9 cellular contexts compared by ENCODE assay signal in genomic region chr12:94603434-94604068, GRCh38. TPM values are rescaled to one million over a fixed set of nuclear protein-coding genes. Genes with fewer than 3 reads are reported as not detected.
A peak's percentile ranks its signal among the peaks of the same experiment; 100 is the strongest.
DNase-seq lines count a peak whose midpoint lies in the region; ATAC-seq, FAIRE-seq and TF ChIP-seq lines count a peak whose summit lies in the region.
"Had no signal": no experiment of that assay in that cellular context is flagged by ENCODE, and none has a peak within 500 bp of the region (broad histone marks: within the 10 kb centered on the region; RNA-seq: fewer than 3 reads in every experiment).

No MANE protein-coding gene starts in this region.

- TF ChIP-seq CTCF in AG09319 (IDR thresholded peaks at IDR 0.05; ENCODE audit: low read depth, low read length) (peak; percentile 60), HFF-Myc (IDR thresholded peaks at IDR 0.05; ENCODE audit: low read depth, low read length, missing control alignments) (peak; percentile 65)

- H3K36me3 Mint-ChIP-seq in activated CD8-positive, alpha-beta T cell treated with anti-CD3 and anti-CD28 coated beads, Interleukin-2, amount 10 ng/mL, durations not matched to agents 7 days and 5 days (ENCODE audit: low read depth) = no peaks in the 10 kb centered on the region

- peak; percentile 64 for ATAC-seq in activated CD8-positive, alpha-beta T cell treated with anti-CD3 and anti-CD28 coated beads, Interleukin-2, amount 10 ng/mL, durations not matched to agents 7 days and 5 days
- ATAC-seq in esophagus mucosa (peak; percentile 50), HG02981 (IDR thresholded peaks at IDR 0.05; ENCODE audit: unreplicated experiment) (no peak)

- FAIRE-seq in RCC 7860 (lab: Jason Lieb, UNC) = no peak

- no peak overlapping the region for H3K4me3 ChIP-seq in HFF-Myc (replicated peaks; ENCODE audit: low read depth, low read length)
- H3K4me3 ChIP-seq: HAP-1 had no signal

- H3K9me3 Mint-ChIP-seq in activated CD8-positive, alpha-beta T cell treated with anti-CD3 and anti-CD28 coated beads, Interleukin-2, amount 10 ng/mL, durations not matched to agents 7 days and 5 days (ENCODE audit: insufficient read depth) = no peaks in the 10 kb centered on the region

- H3K4me1 Mint-ChIP-seq in activated CD8-positive, alpha-beta T cell treated with anti-CD3 and anti-CD28 coated beads, Interleukin-2, amount 10 ng/mL, durations not matched to agents 7 days and 5 days (ENCODE audit: low read depth) = no peaks in the 10 kb centered on the region

- H3K27me3 Mint-ChIP-seq in activated CD8-positive, alpha-beta T cell treated with anti-CD3 and anti-CD28 coated beads, Interleukin-2, amount 10 ng/mL, durations not matched to agents 7 days and 5 days (ENCODE audit: low read depth) = peaks cover 27% of the 10 kb centered on the region

- DNase-seq in AG09319 (ENCODE audit: extremely low read depth, low read depth) = no peak
- no peak for DNase-seq in HFF-Myc (ENCODE audit: extremely low read depth, low read depth)
- peak; percentile 62 for DNase-seq in activated CD8-positive, alpha-beta T cell treated with anti-CD3 and anti-CD28 coated beads, Interleukin-2, amount 10 ng/mL, durations not matched to agents 7 days and 5 days
- DNase-seq in stimulated activated CD4-positive, alpha-beta T cell treated with anti-CD3 and anti-CD28 coated beads, Interleukin-12 subunit alpha, Interleukin-12 subunit beta, amount 100 ng/mL, for 4 hours = peak; percentile 52
- no peak for DNase-seq in HEK293T (ENCODE audit: extremely low spot score)
- DNase-seq in RCC 7860 (ENCODE audit: low spot score) = no peak

- no peak overlapping the region for H3K27ac Mint-ChIP-seq in activated CD8-positive, alpha-beta T cell treated with anti-CD3 and anti-CD28 coated beads, Interleukin-2, amount 10 ng/mL, durations not matched to agents 7 days and 5 days

- no peak overlapping the region for H3K4me3 Mint-ChIP-seq in activated CD8-positive, alpha-beta T cell treated with anti-CD3 and anti-CD28 coated beads, Interleukin-2, amount 10 ng/mL, durations not matched to agents 7 days and 5 days

- CTCF ChIA-PET in activated CD8-positive, alpha-beta T cell treated with anti-CD3 and anti-CD28 coated beads, Interleukin-2, amount 10 ng/mL, durations not matched to agents 7 days and 5 days (lab: Charles Lee) = interaction anchor here (0.8 to 1.8 kb wide), 9 partner anchors 9 to 378 kb away, joined by 3 to 7 read pairs (median 3); no protein-coding TSS in a partner anchor
- CTCF ChIA-PET in HEK293T (lab: Yijun Ruan, JAX) = interaction anchor here (0.7 to 0.8 kb wide), 2 partner anchors 11 to 41 kb away, joined by 3 read pairs; no protein-coding TSS in a partner anchor

- POLR2A ChIA-PET in activated CD8-positive, alpha-beta T cell treated with anti-CD3 and anti-CD28 coated beads, Interleukin-2, amount 10 ng/mL, durations not matched to agents 7 days and 5 days (lab: Charles Lee) = no interaction called here
- POLR2A ChIA-PET in HEK293T (lab: Yijun Ruan, JAX) = no interaction called here

TF ChIP-seq in HEK293T, 16 proteins besides CTCF, POLR2A, EP300 and RAD21:
- no peak for TF ChIP-seq SP1 (IDR thresholded peaks at IDR 0.05)
- TF ChIP-seq SUZ12 (IDR thresholded peaks at IDR 0.05) = no peak
- TF ChIP-seq BHLHE40 (IDR thresholded peaks at IDR 0.05; ENCODE audit: borderline replicate concordance) = no peak
- TF ChIP-seq NFRKB (IDR thresholded peaks at IDR 0.05) = no peak
- no peak for TF ChIP-seq FOXA1 (IDR thresholded peaks at IDR 0.05)
- no peak for TF ChIP-seq PKNOX1 (IDR thresholded peaks at IDR 0.05)
TF ChIP-seq in HEK293T: peak in this region for 0.

RNA-seq across cellular contexts. Expression of gene TMCC3, which starts 46.8 kb away (rescaled TPM):
- under 1 TPM; 0.18 to 0.60 TPM for total RNA-seq in activated CD8-positive, alpha-beta T cell treated with anti-CD3 and anti-CD28 coated beads, Interleukin-2, amount 10 ng/mL, durations not matched to agents 7 days and 5 days
- 7.3 TPM for total RNA-seq in esophagus mucosa

Comparison
In these comparisons a context has a peak if more than half of its experiments do, and no peak if none do; other contexts are left out.
1. DNase-seq: peak in activated CD8-positive, alpha-beta T cell treated with anti-CD3 and anti-CD28 coated beads, Interleukin-2, amount 10 ng/mL, durations not matched to agents 7 days and 5 days (single experiment) and stimulated activated CD4-positive, alpha-beta T cell treated with anti-CD3 and anti-CD28 coated beads, Interleukin-12 subunit alpha, Interleukin-12 subunit beta, amount 100 ng/mL, for 4 hours (single experiment); none in AG09319 (single experiment), HFF-Myc (single experiment), HEK293T (single experiment) and RCC 7860 (single experiment).